23 cellular contexts compared by ENCODE assay signal in the genomic region with DNA sequence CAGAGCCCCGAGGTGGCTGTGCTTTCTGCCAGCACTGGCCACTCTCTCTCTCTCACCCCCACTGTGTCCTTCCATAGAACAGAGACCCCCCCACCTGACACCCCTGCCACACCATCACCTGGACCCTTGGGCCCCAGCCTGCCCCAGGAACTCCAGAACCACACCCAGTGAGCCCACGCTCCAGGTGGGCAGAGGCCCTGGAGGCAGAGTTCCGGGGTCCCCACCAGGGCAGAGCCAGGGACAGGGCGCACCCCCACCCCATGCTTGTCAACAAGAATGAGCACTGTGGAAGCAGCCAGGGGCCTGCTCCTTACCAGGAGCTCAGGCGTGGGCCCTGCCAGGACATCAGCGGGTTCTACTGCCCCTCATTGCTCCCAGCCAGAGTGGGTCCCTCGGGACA.
"Had no signal": no experiment of that assay in that cellular context is flagged by ENCODE, and none has a peak within 500 bp of the region (broad histone marks: within the 10 kb centered on the region; RNA-seq: fewer than 3 reads in every experiment).

No MANE protein-coding gene starts in this region.

- H3K4me1 Mint-ChIP-seq: immature natural killer cell, natural killer cell, neural crest cell had no signal

- H3K36me3 ChIP-seq: transverse colon, uterus had no signal

- H3K9me3 Mint-ChIP-seq: immature natural killer cell; memory B cell; natural killer cell; neural crest cell; stimulated activated naive CD8-positive, alpha-beta T cell treated with anti-CD3 and anti-CD28 coated beads, Interleukin-15, Interleukin-2, amounts not matched to agents 100 ng/mL and 50 ng/mL, for 24 hours had no signal

- H3K27ac ChIP-seq: dorsolateral prefrontal cortex, psoas muscle, suprapubic skin, upper lobe of right lung, uterus had no signal

- H3K4me3 ChIP-seq: dorsolateral prefrontal cortex, lung, psoas muscle, smooth muscle cell, suprapubic skin, transverse colon, upper lobe of right lung, uterus had no signal

- H3K27me3 ChIP-seq: dorsolateral prefrontal cortex, suprapubic skin, transverse colon, upper lobe of right lung, uterus had no signal

- H3K4me1 ChIP-seq: psoas muscle, suprapubic skin, upper lobe of right lung, uterus had no signal

- H3K36me3 Mint-ChIP-seq: natural killer cell had no signal

- DNase-seq: cerebellar nuclear complex; effector CD4-positive, alpha-beta T cell; hypothalamus; immature natural killer cell; islet precursor cell; left ventricle myocardium superior; natural killer cell; stimulated activated CD4-positive, alpha-beta T cell treated with anti-CD3 and anti-CD28 coated beads, Interleukin-12 subunit alpha, Interleukin-12 subunit beta, amount 100 ng/mL, for 4 hours; stimulated activated CD4-positive, alpha-beta T cell treated with anti-CD3 and anti-CD28 coated beads, Interleukin-1b, Interleukin-23, amount 100 ng/mL, for 48 hours; stimulated activated CD4-positive, alpha-beta T cell treated with anti-CD3 and anti-CD28 coated beads, Interleukin-4, amount 100 ng/mL, for 1 hour; stimulated activated CD8-positive, alpha-beta memory T cell treated with anti-CD3 and anti-CD28 coated beads, Interleukin-4, amount 100 ng/mL, for 48 hours; transverse colon; upper lobe of right lung; uterus had no signal

- ATAC-seq: left ventricle myocardium superior, psoas muscle, right cardiac atrium, upper lobe of right lung had no signal

- H3K4me3 Mint-ChIP-seq: immature natural killer cell; memory B cell; natural killer cell; neural crest cell; stimulated activated naive CD8-positive, alpha-beta T cell treated with anti-CD3 and anti-CD28 coated beads, Interleukin-15, Interleukin-2, amounts not matched to agents 100 ng/mL and 50 ng/mL, for 24 hours had no signal

- H3K27ac Mint-ChIP-seq: immature natural killer cell; natural killer cell; stimulated activated naive CD8-positive, alpha-beta T cell treated with anti-CD3 and anti-CD28 coated beads, Interleukin-15, Interleukin-2, amounts not matched to agents 100 ng/mL and 50 ng/mL, for 24 hours had no signal

- H3K9me3 ChIP-seq: psoas muscle, suprapubic skin, transverse colon, upper lobe of right lung, uterus had no signal

- H3K4me2 ChIP-seq: smooth muscle cell had no signal

- H3K27me3 Mint-ChIP-seq: memory B cell; stimulated activated naive CD8-positive, alpha-beta T cell treated with anti-CD3 and anti-CD28 coated beads, Interleukin-15, Interleukin-2, amounts not matched to agents 100 ng/mL and 50 ng/mL, for 24 hours had no signal
